In genomic region chr11:122068096-122068495, GRCh38 we compare ENCODE assay signal across 22 cellular contexts. TPM values are rescaled to one million over a fixed set of nuclear protein-coding genes. Genes with fewer than 3 reads are reported as not detected.
DNase-seq lines count a peak whose midpoint lies in the region; FAIRE-seq and TF ChIP-seq lines count a peak whose summit lies in the region.
"Had no signal": no experiment of that assay in that cellular context is flagged by ENCODE, and none has a peak within 500 bp of the region (broad histone marks: within the 10 kb centered on the region; RNA-seq: fewer than 3 reads in every experiment).

No MANE protein-coding gene starts in this region.

- no peak overlapping the region for H4K12ac ChIP-seq in trophoblast cell (ENCODE audit: low read depth, low read length)

- H3K9me3 Mint-ChIP-seq in astrocyte (ENCODE audit: unreplicated experiment): peaks cover 8% of the 10 kb centered on the region
- H3K9me3 Mint-ChIP-seq: activated CD4-positive, alpha-beta T cell treated with anti-CD3 and anti-CD28 coated beads, Interleukin-2, amount 10 ng/mL, durations not matched to agents 24 days and 14 days had no signal

- no peak overlapping the region for H4K8ac ChIP-seq in trophoblast cell (ENCODE audit: low read depth, low read length)

- no peak overlapping the region for H2BK5ac ChIP-seq in trophoblast cell (ENCODE audit: low read depth, low read length, poor library complexity)

- H3K27me3 ChIP-seq in GM23248 (replicated peaks; ENCODE audit: insufficient read depth): no peaks in the 10 kb centered on the region
- H3K27me3 ChIP-seq in astrocyte (ENCODE audit: insufficient read depth, low read length): no peaks in the 10 kb centered on the region
- H3K27me3 ChIP-seq in trophoblast cell (ENCODE audit: insufficient read depth, low read length): no peaks in the 10 kb centered on the region
- H3K27me3 ChIP-seq: BLaER1, heart left ventricle had no signal

- H3K23ac ChIP-seq in trophoblast cell (ENCODE audit: low read length): no peak overlapping the region

- peaks cover 28% of the 10 kb centered on the region for H3K4me1 ChIP-seq in GM23248 (ENCODE audit: insufficient read depth)
- H3K4me1 ChIP-seq in astrocyte (ENCODE audit: insufficient read depth, low read length): peaks cover 11% of the 10 kb centered on the region
- peaks cover 5% of the 10 kb centered on the region in 2 experiments for H3K4me1 ChIP-seq in trophoblast cell (ENCODE audit: control insufficient read depth in 1 of 2, insufficient read depth in 2 of 2, low read length in 2 of 2)
- H3K4me1 ChIP-seq: A549, suprapubic skin had no signal

- H4K91ac ChIP-seq in trophoblast cell (ENCODE audit: low read depth, low read length): no peak overlapping the region

- H3K79me1 ChIP-seq in trophoblast cell (ENCODE audit: low read length): peaks cover 6% of the 10 kb centered on the region

- H3K27ac ChIP-seq in GM23248 (peak overlapping the region; percentile 68), astrocyte (ENCODE audit: low read depth, low read length) (peak overlapping the region; percentile 35), trophoblast cell (ENCODE audit: low read depth, low read length) (peak overlapping the region; percentile 48)
- H3K27ac ChIP-seq: A549, BLaER1, heart left ventricle, suprapubic skin had no signal

- in situ Hi-C loops in GM23248 (cut with MboI): no loop called here

- peaks cover 60% of the 10 kb centered on the region for H3K36me3 ChIP-seq in GM23248 (ENCODE audit: low read depth)
- H3K36me3 ChIP-seq in astrocyte (ENCODE audit: insufficient read depth, low read length): no peaks in the 10 kb centered on the region
- no peaks in the 10 kb centered on the region for H3K36me3 ChIP-seq in trophoblast cell (ENCODE audit: control insufficient read depth in 1 of 2, insufficient read depth in 2 of 2, low read length in 2 of 2)
- H3K36me3 ChIP-seq: BLaER1, heart left ventricle, suprapubic skin had no signal

- H2BK12ac ChIP-seq in trophoblast cell (ENCODE audit: low read length): no peak overlapping the region

- DNase-seq in GM23248: no peak
- peak; percentile 57 for DNase-seq in astrocyte (ENCODE audit: low read depth)
- DNase-seq in fibroblast of peridontal ligament (ENCODE audit: extremely low read depth): peak; percentile 67
- no peak for DNase-seq in trophoblast cell
- no peak for DNase-seq in DMS 273 (lab: John Stamatoyannopoulos, UW; ENCODE audit: unreplicated experiment)
- DNase-seq in D721Med (ENCODE audit: insufficient read length, low spot score): no peak
- no peak for DNase-seq in NCI-H187 treated with DMSO at 0.1 percent for 48 hours (lab: John Stamatoyannopoulos, UW)
- DNase-seq in DMS79 (lab: John Stamatoyannopoulos, UW): no peak
- DNase-seq: activated CD4-positive, alpha-beta T cell treated with anti-CD3 and anti-CD28 coated beads, Interleukin-2, amount 10 ng/mL, durations not matched to agents 24 days and 14 days; activated gamma-delta T cell; amniotic stem cell; heart left ventricle; left ventricle myocardium superior; mucosa of descending colon; NCI-H146; Right ventricle myocardium superior; stimulated activated CD8-positive, alpha-beta memory T cell treated with anti-CD3 and anti-CD28 coated beads, Interleukin-4, amount 100 ng/mL, for 48 hours had no signal

- H3K14ac ChIP-seq in trophoblast cell (ENCODE audit: low read length): no peak overlapping the region

- FAIRE-seq in astrocyte (lab: Jason Lieb, UNC) (no peak), D721Med (lab: Jason Lieb, UNC) (no peak)
- FAIRE-seq: A549, G401.6 had no signal

- peaks cover 43% of the 10 kb centered on the region for H3K4me1 Mint-ChIP-seq in astrocyte (ENCODE audit: low read depth, unreplicated experiment)
- H3K4me1 Mint-ChIP-seq: activated CD4-positive, alpha-beta T cell treated with anti-CD3 and anti-CD28 coated beads, Interleukin-2, amount 10 ng/mL, durations not matched to agents 24 days and 14 days had no signal

- 66% methylated on average over 5 of the region's 5 CpGs for WGBS in GM23248 (ENCODE audit: low coverage in 1 of 2, low lambda C conversion rate in 2 of 2, missing lambda C conversion rate in 2 of 2), 2 experiments
- WGBS in trophoblast cell (ENCODE audit: extremely low coverage, insufficient coverage, insufficient read length): no CpG with 5 or more reads among the region's 5 CpGs

- H3K9ac ChIP-seq in GM23248: no peak overlapping the region
- H3K9ac ChIP-seq in astrocyte (ENCODE audit: low read length): peak overlapping the region; percentile 52
- no peak overlapping the region for H3K9ac ChIP-seq in trophoblast cell (ENCODE audit: low read length)
- H3K9ac ChIP-seq: BLaER1 had no signal

- H3K36me3 Mint-ChIP-seq in astrocyte (ENCODE audit: low read depth, unreplicated experiment): peaks cover 10% of the 10 kb centered on the region

- no peak overlapping the region for H3K4me3 Mint-ChIP-seq in astrocyte (ENCODE audit: unreplicated experiment)
- H3K4me3 Mint-ChIP-seq: activated CD4-positive, alpha-beta T cell treated with anti-CD3 and anti-CD28 coated beads, Interleukin-2, amount 10 ng/mL, durations not matched to agents 24 days and 14 days had no signal

- peaks cover 100% of the 10 kb centered on the region for H3F3A ChIP-seq in GM23248 (ENCODE audit: insufficient read depth)

- TF ChIP-seq CTCF in astrocyte (IDR thresholded peaks at IDR 0.05; ENCODE audit: insufficient read depth, low read depth, low read length) (no peak), D721Med (IDR thresholded peaks at IDR 0.05; ENCODE audit: insufficient read depth, missing control alignments) (no peak)

- no peak overlapping the region for H3K4me3 ChIP-seq in GM23248
- H3K4me3 ChIP-seq in astrocyte (ENCODE audit: insufficient read depth, low read depth, low read length): no peak overlapping the region
- no peak overlapping the region for H3K4me3 ChIP-seq in trophoblast cell (ENCODE audit: low read depth, low read length)
- H3K4me3 ChIP-seq: A549, BLaER1, heart left ventricle, mucosa of descending colon, suprapubic skin had no signal

- H2AFZ ChIP-seq in GM23248 (no peak overlapping the region), astrocyte (ENCODE audit: low read depth, low read length) (peak overlapping the region; percentile 23), trophoblast cell (ENCODE audit: insufficient read depth, low read length, poor library complexity) (no peak overlapping the region)

- H2BK120ac ChIP-seq in trophoblast cell (ENCODE audit: insufficient read depth, low read length, poor library complexity): no peak overlapping the region

- H3K4me2 ChIP-seq in GM23248 (ENCODE audit: unreplicated experiment): no peak overlapping the region
- peak overlapping the region; percentile 73 for H3K4me2 ChIP-seq in astrocyte (ENCODE audit: low read length)
- H3K4me2 ChIP-seq in trophoblast cell (ENCODE audit: low read length): peak overlapping the region; percentile 29
- H3K4me2 ChIP-seq: A549, BLaER1 had no signal

- no peak overlapping the region for H2AK5ac ChIP-seq in trophoblast cell (ENCODE audit: low read length)

- peak overlapping the region; percentile 92 for H3K27ac Mint-ChIP-seq in astrocyte (ENCODE audit: unreplicated experiment)
- H3K27ac Mint-ChIP-seq: activated CD4-positive, alpha-beta T cell treated with anti-CD3 and anti-CD28 coated beads, Interleukin-2, amount 10 ng/mL, durations not matched to agents 24 days and 14 days had no signal

- no peaks in the 10 kb centered on the region for H3K9me2 ChIP-seq in GM23248 (ENCODE audit: insufficient read depth)

- no peak overlapping the region for H3K18ac ChIP-seq in trophoblast cell (ENCODE audit: low read length)

- no peaks in the 10 kb centered on the region for H3K9me3 ChIP-seq in GM23248 (ENCODE audit: low read depth)
- no peaks in the 10 kb centered on the region for H3K9me3 ChIP-seq in astrocyte (ENCODE audit: insufficient read depth, low read depth, low read length)
- peaks cover 2% of the 10 kb centered on the region for H3K9me3 ChIP-seq in trophoblast cell (ENCODE audit: insufficient read depth, low read depth, low read length)
- H3K9me3 ChIP-seq: A549, BLaER1, heart left ventricle, mucosa of descending colon, suprapubic skin had no signal

- no peak overlapping the region for H3K4ac ChIP-seq in trophoblast cell (ENCODE audit: low read depth, low read length)

- H3K79me2 ChIP-seq in GM23248 (ENCODE audit: insufficient read depth): peaks cover 12% of the 10 kb centered on the region; the same call in 1 of the 2 replicates
- no peaks in the 10 kb centered on the region for H3K79me2 ChIP-seq in astrocyte (ENCODE audit: insufficient read depth, low read length)
- peaks cover 2% of the 10 kb centered on the region for H3K79me2 ChIP-seq in trophoblast cell (ENCODE audit: control insufficient read depth, insufficient read depth, low read length, poor library complexity)

- H4K20me1 ChIP-seq in GM23248 (ENCODE audit: insufficient read depth) (no peaks in the 10 kb centered on the region), astrocyte (ENCODE audit: insufficient read depth, low read length) (no peaks in the 10 kb centered on the region)
- H4K20me1 ChIP-seq: BLaER1 had no signal

- no peaks in the 10 kb centered on the region for H3K27me3 Mint-ChIP-seq in astrocyte (ENCODE audit: low read depth, unreplicated experiment)

RNA-seq across cellular contexts. Expression of gene BLID, which starts 47.9 kb away (rescaled TPM):
- total RNA-seq in GM23248 (2014; rRNA removed; shearing (Covaris generic)): 4.1 and 7.1 TPM in 2 replicates
- polyA plus RNA-seq in GM23248 (2016; fragmentation: Nextera tagmentation; extraction: Ambion mirVana): 0.84 and 2.9 TPM in 2 replicates
- total RNA-seq in astrocyte: 1.1 and 1.2 TPM in 2 replicates
- not detected in 2 replicates for polyA plus RNA-seq in trophoblast cell (2013)
- total RNA-seq: activated CD4-positive, alpha-beta T cell treated with anti-CD3 and anti-CD28 coated beads, Interleukin-2, amount 10 ng/mL, durations not matched to agents 24 days and 14 days; heart left ventricle; left ventricle myocardium superior; suprapubic skin; T-helper 1 cell treated with Interleukin-12 subunit alpha and Interleukin-12 subunit beta and Interleukin-4 antibody, amounts not matched to agents 30 ng/mL and 1 ng/mL, for 36 hours had no signal
- polyA plus RNA-seq: heart left ventricle had no signal

Comparison
In these comparisons a context has a peak if more than half of its experiments do, and no peak if none do; other contexts are left out.
1. DNase-seq: peak in astrocyte (single experiment) and fibroblast of peridontal ligament (single experiment); none in GM23248 (single experiment), trophoblast cell (0 of 2), DMS 273 (single experiment), D721Med (single experiment), NCI-H187 treated with DMSO at 0.1 percent for 48 hours (single experiment) and DMS79 (single experiment).
2. Peak in every context shown above with its lines, with median percentiles within 50 percentile points of each other: H3K27ac ChIP-seq.